ENCODE assay signal across 20 cellular contexts in genomic region chr5:158389786-158390185, GRCh38.
"Had no signal": no experiment of that assay in that cellular context is flagged by ENCODE, and none has a peak within 500 bp of the region (broad histone marks: within the 10 kb centered on the region; RNA-seq: fewer than 3 reads in every experiment).

No MANE protein-coding gene starts in this region.

- H3K4me1 ChIP-seq: adrenal gland, gastroesophageal sphincter, left ventricle myocardium inferior, prostate gland, right atrium auricular region, upper lobe of right lung had no signal

- H3K4me3 ChIP-seq: adrenal gland, gastroesophageal sphincter, heart left ventricle, left ventricle myocardium inferior, prostate gland, right atrium auricular region, upper lobe of right lung had no signal

- H3K36me3 ChIP-seq: adrenal gland, gastroesophageal sphincter, heart left ventricle, left ventricle myocardium inferior, prostate gland, right atrium auricular region, upper lobe of right lung had no signal

- H3K27me3 Mint-ChIP-seq: activated naive CD4-positive, alpha-beta T cell treated with anti-CD3 and anti-CD28 coated beads, Interleukin-2, amount 50 U/mL, for 24 hours had no signal

- H3K36me3 Mint-ChIP-seq: activated naive CD4-positive, alpha-beta T cell treated with anti-CD3 and anti-CD28 coated beads, Interleukin-2, amount 50 U/mL, for 24 hours had no signal

- H3K9me3 Mint-ChIP-seq: activated naive CD4-positive, alpha-beta T cell treated with anti-CD3 and anti-CD28 coated beads, Interleukin-2, amount 50 U/mL, for 24 hours; activated T-cell treated with anti-CD3 and anti-CD28 coated beads, Interleukin-2, amount 50 U/mL, for 72 hours had no signal

- H3K4me3 Mint-ChIP-seq: activated naive CD4-positive, alpha-beta T cell treated with anti-CD3 and anti-CD28 coated beads, Interleukin-2, amount 50 U/mL, for 24 hours; activated T-cell treated with anti-CD3 and anti-CD28 coated beads, Interleukin-2, amount 50 U/mL, for 72 hours; endodermal cell had no signal

- H3K27me3 ChIP-seq: adrenal gland, gastroesophageal sphincter, heart left ventricle, right atrium auricular region, upper lobe of right lung had no signal

- H3K27ac Mint-ChIP-seq: activated naive CD4-positive, alpha-beta T cell treated with anti-CD3 and anti-CD28 coated beads, Interleukin-2, amount 50 U/mL, for 24 hours; activated T-cell treated with anti-CD3 and anti-CD28 coated beads, Interleukin-2, amount 50 U/mL, for 72 hours; endodermal cell had no signal

- ATAC-seq: activated T-cell treated with anti-CD3 and anti-CD28 coated beads, Interleukin-2, amount 50 U/mL, for 72 hours; gastroesophageal sphincter; upper lobe of right lung had no signal

- FAIRE-seq: kidney had no signal

- H3K27ac ChIP-seq: adrenal gland, gastroesophageal sphincter, left ventricle myocardium inferior, prostate gland, right atrium auricular region, upper lobe of right lung had no signal

- DNase-seq: activated CD4-positive, alpha-beta T cell treated with anti-CD3 and anti-CD28 coated beads, Interleukin-2, amount 50 U/mL, for 1 hour; activated CD4-positive, CD25-positive, alpha-beta regulatory T cell treated with anti-CD3 and anti-CD28 coated beads, Interleukin-2, amount 50 U/mL, for 72 hours; activated gamma-delta T cell; activated T-cell treated with anti-CD3 and anti-CD28 coated beads, Interleukin-2, amount 50 U/mL, for 72 hours; adrenal gland; endodermal cell; erythroblast; heart left ventricle; kidney; left ventricle myocardium inferior; occipital lobe; stimulated activated CD4-positive, alpha-beta T cell treated with anti-CD3 and anti-CD28 coated beads, Interleukin-12 subunit alpha, Interleukin-12 subunit beta, amount 100 ng/mL, for 4 hours; stimulated activated CD4-positive, alpha-beta T cell treated with anti-CD3 and anti-CD28 coated beads, Interleukin-1b, Interleukin-23, amount 100 ng/mL, for 48 hours; stimulated activated CD8-positive, alpha-beta memory T cell treated with anti-CD3 and anti-CD28 coated beads, Interleukin-4, amount 100 ng/mL, for 48 hours; stimulated activated naive CD4-positive, alpha-beta T cell; upper lobe of right lung had no signal

- H3K4me1 Mint-ChIP-seq: activated naive CD4-positive, alpha-beta T cell treated with anti-CD3 and anti-CD28 coated beads, Interleukin-2, amount 50 U/mL, for 24 hours had no signal

- H3K9me3 ChIP-seq: adrenal gland, gastroesophageal sphincter, prostate gland, upper lobe of right lung had no signal
